In the genomic region with DNA sequence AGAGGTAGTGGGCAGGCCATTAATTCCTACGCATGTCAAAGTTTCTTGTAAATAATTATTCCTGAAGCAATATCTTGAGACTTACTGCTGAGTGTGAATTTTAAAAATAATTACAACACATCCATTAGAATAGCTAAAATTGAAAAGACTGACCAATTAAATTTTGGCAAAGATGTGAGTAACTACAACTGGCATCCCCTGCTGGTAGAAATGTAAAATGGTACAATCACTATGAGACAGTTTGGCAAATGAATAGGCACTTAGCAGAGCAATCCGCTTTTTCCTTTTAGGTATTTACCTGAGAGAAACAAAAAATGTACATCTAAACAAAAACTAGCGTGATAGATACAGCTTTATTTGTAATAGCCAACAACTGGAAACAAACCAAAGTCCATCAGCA, we compare ENCODE assay signal across 18 cellular contexts.
DNase-seq lines count a peak whose midpoint lies in the region; ATAC-seq and TF ChIP-seq lines count a peak whose summit lies in the region.
"Had no signal": no experiment of that assay in that cellular context is flagged by ENCODE, and none has a peak within 500 bp of the region (broad histone marks: within the 10 kb centered on the region; RNA-seq: fewer than 3 reads in every experiment).

No MANE protein-coding gene starts in this region.

- no peaks in the 10 kb centered on the region for H3K27me3 ChIP-seq in endodermal cell (ENCODE audit: control insufficient read depth, insufficient read depth, low read length, poor library complexity, severe bottlenecking)
- no peaks in the 10 kb centered on the region for H3K27me3 ChIP-seq in neural progenitor cell

- TF ChIP-seq POLR2A in erythroblast (IDR thresholded peaks at IDR 0.05; ENCODE audit: low read length), result no peak

- H3K79me2 ChIP-seq in neural progenitor cell (ENCODE audit: low read depth), result no peaks in the 10 kb centered on the region

- H3K9me3 ChIP-seq in endodermal cell (ENCODE audit: control insufficient read depth, low read length) (no peaks in the 10 kb centered on the region), neural progenitor cell (ENCODE audit: low read depth) (no peaks in the 10 kb centered on the region)
- H3K9me3 ChIP-seq: prostate gland had no signal

- TF ChIP-seq CTCF in GM12865 (IDR thresholded peaks at IDR 0.05; ENCODE audit: insufficient read depth, low read depth, low read length, missing control alignments), result peak; percentile 20
- TF ChIP-seq CTCF in endodermal cell (conservative IDR thresholded peaks at IDR 0.05), result peak; percentile 75
- TF ChIP-seq CTCF in neural progenitor cell (IDR thresholded peaks at IDR 0.05), result peak; percentile 53

- H3K4me3 ChIP-seq in GM12865 (ENCODE audit: low read depth, low read length) (no peak overlapping the region), endodermal cell (ENCODE audit: low read length) (no peak overlapping the region), neural progenitor cell (no peak overlapping the region)
- H3K4me3 ChIP-seq: K562, prostate gland had no signal

- H4K20me1 ChIP-seq in neural progenitor cell (ENCODE audit: low read depth), result no peaks in the 10 kb centered on the region

- H3K27me3 Mint-ChIP-seq in endodermal cell (ENCODE audit: insufficient read depth) (no peaks in the 10 kb centered on the region), neural progenitor cell (ENCODE audit: insufficient read depth, low read depth) (no peaks in the 10 kb centered on the region)
- H3K27me3 Mint-ChIP-seq: activated naive CD8-positive, alpha-beta T cell treated with anti-CD3 and anti-CD28 coated beads, Interleukin-2, amount 50 U/mL, for 24 hours; CD4-positive, CD25-positive, alpha-beta regulatory T cell had no signal

- no peak overlapping the region for H3K4me2 ChIP-seq in neural progenitor cell

- no peak for ATAC-seq in HG03460 (IDR thresholded peaks at IDR 0.05; ENCODE audit: unreplicated experiment)
- ATAC-seq: activated naive CD8-positive, alpha-beta T cell treated with anti-CD3 and anti-CD28 coated beads, Interleukin-2, amount 50 U/mL, for 24 hours; K562 had no signal

- H2AFZ ChIP-seq in neural progenitor cell (replicated peaks), result no peak overlapping the region

- H3K27ac Mint-ChIP-seq in endodermal cell (no peak overlapping the region), neural progenitor cell (no peak overlapping the region)
- H3K27ac Mint-ChIP-seq: activated naive CD8-positive, alpha-beta T cell treated with anti-CD3 and anti-CD28 coated beads, Interleukin-2, amount 50 U/mL, for 24 hours; CD4-positive, CD25-positive, alpha-beta regulatory T cell; T-helper 2 cell treated with Interferon-gamma antibody and Interleukin-4, amounts not matched to agents 5 μg/mL and 100 μg/mL, for 36 hours had no signal

- H3K36me3 ChIP-seq in endodermal cell (ENCODE audit: control insufficient read depth, insufficient read depth, low read length), result no peaks in the 10 kb centered on the region
- H3K36me3 ChIP-seq in neural progenitor cell, result no peaks in the 10 kb centered on the region
- H3K36me3 ChIP-seq: prostate gland had no signal

- H3K4me3 Mint-ChIP-seq in endodermal cell (no peak overlapping the region), neural progenitor cell (no peak overlapping the region)
- H3K4me3 Mint-ChIP-seq: activated naive CD8-positive, alpha-beta T cell treated with anti-CD3 and anti-CD28 coated beads, Interleukin-2, amount 50 U/mL, for 24 hours; CD4-positive, CD25-positive, alpha-beta regulatory T cell; T-helper 2 cell treated with Interferon-gamma antibody and Interleukin-4, amounts not matched to agents 5 μg/mL and 100 μg/mL, for 36 hours had no signal

- 98 to 100% methylated on average over 1 to 2 of the region's 3 CpGs for WGBS in endodermal cell (ENCODE audit: insufficient coverage in 1 of 2, insufficient read length in 1 of 2), 2 experiments

- H3K9ac ChIP-seq in endodermal cell (ENCODE audit: extremely low read depth, low read length, poor library complexity, severe bottlenecking) (no peak overlapping the region), neural progenitor cell (no peak overlapping the region)

- H3K4me1 Mint-ChIP-seq in endodermal cell (peaks cover 15% of the 10 kb centered on the region), neural progenitor cell (no peaks in the 10 kb centered on the region)
- H3K4me1 Mint-ChIP-seq: activated naive CD8-positive, alpha-beta T cell treated with anti-CD3 and anti-CD28 coated beads, Interleukin-2, amount 50 U/mL, for 24 hours; CD4-positive, CD25-positive, alpha-beta regulatory T cell had no signal

- DNase-seq in GM12865 (ENCODE audit: low read depth), result no peak
- peak; percentile 26 for DNase-seq in NAMALWA (ENCODE audit: low spot score)
- DNase-seq in endodermal cell, result no peak
- DNase-seq in neural progenitor cell (ENCODE audit: low spot score), result no peak
- DNase-seq in erythroblast (lab: John Stamatoyannopoulos, UW), result no peak
- no peak for DNase-seq in stimulated activated CD4-positive, alpha-beta T cell treated with anti-CD3 and anti-CD28 coated beads, Interleukin-2, amount 100 ng/mL, for 24 hours
- DNase-seq: activated CD4-positive, alpha-beta T cell treated with anti-CD3 and anti-CD28 coated beads for 4 hours; activated naive CD8-positive, alpha-beta T cell treated with anti-CD3 and anti-CD28 coated beads, Interleukin-2, amount 50 U/mL, for 24 hours; activated T-cell treated with anti-CD3 and anti-CD28 coated beads, Interleukin-2, amount 50 U/mL, for 48 hours; CD4-positive, CD25-positive, alpha-beta regulatory T cell; cerebellar nuclear complex; head of caudate nucleus; NCI-H1436 treated with DMSO at 0.1 percent for 48 hours; NCI-H524 had no signal

- H3K27ac ChIP-seq in endodermal cell (ENCODE audit: low read depth, low read length) (no peak overlapping the region), neural progenitor cell (no peak overlapping the region)
- H3K27ac ChIP-seq: prostate gland had no signal

- H3K36me3 Mint-ChIP-seq in endodermal cell (ENCODE audit: low read depth) (no peaks in the 10 kb centered on the region), neural progenitor cell (no peaks in the 10 kb centered on the region)
- H3K36me3 Mint-ChIP-seq: CD4-positive, CD25-positive, alpha-beta regulatory T cell had no signal

- H3K9me3 Mint-ChIP-seq in endodermal cell (no peaks in the 10 kb centered on the region), neural progenitor cell (no peaks in the 10 kb centered on the region)

- H3F3A ChIP-seq in neural progenitor cell (ENCODE audit: low read depth), result no peaks in the 10 kb centered on the region

- H3K4me1 ChIP-seq in endodermal cell (ENCODE audit: control insufficient read depth, insufficient read depth, low read length), result peaks cover 3% of the 10 kb centered on the region
- H3K4me1 ChIP-seq in neural progenitor cell, result no peaks in the 10 kb centered on the region
- H3K4me1 ChIP-seq: prostate gland had no signal

Comparison
In these comparisons a context has a peak if more than half of its experiments do, and no peak if none do; other contexts are left out.
1. CTCF ChIP-seq: peak in every context shown above with its lines; median percentile 75 in endodermal cell; 53 in neural progenitor cell; 20 in GM12865.